Comparison of ENCODE assay signal across 12 cellular contexts in genomic region chr4:138952405-138952804, GRCh38.
A peak's percentile ranks its signal among the peaks of the same experiment; 100 is the strongest.
DNase-seq lines count a peak whose midpoint lies in the region; ATAC-seq and TF ChIP-seq lines count a peak whose summit lies in the region.
"Had no signal": no experiment of that assay in that cellular context is flagged by ENCODE, and none has a peak within 500 bp of the region (broad histone marks: within the 10 kb centered on the region; RNA-seq: fewer than 3 reads in every experiment).

No MANE protein-coding gene starts in this region.

- no peaks in the 10 kb centered on the region for H3K9me3 ChIP-seq in adrenal gland (replicated peaks in 1 of 3)

- no peaks in the 10 kb centered on the region for H3K27me3 ChIP-seq in adrenal gland
- H3K27me3 ChIP-seq: BLaER1 treated with 17β-estradiol and CSF1 and Interleukin-3, amounts not matched to agents 10 nM and 100 nM had no signal

- peaks cover 0 to 4% of the 10 kb centered on the region in 2 donors for H3K4me1 ChIP-seq in adrenal gland (replicated peaks in 1 of 2)

- H3K27ac ChIP-seq in caudate nucleus (ENCODE audit: low read depth, low read length) (no peak overlapping the region), adrenal gland (no peak overlapping the region)

- no peaks in the 10 kb centered on the region for H3K36me3 ChIP-seq in adrenal gland (replicated peaks in 1 of 2)
- H3K36me3 ChIP-seq: BLaER1 treated with 17β-estradiol and CSF1 and Interleukin-3, amounts not matched to agents 10 nM and 100 nM had no signal

- peak; percentile 51 for DNase-seq in Daoy (ENCODE audit: low read depth)
- peak; percentile 17 for DNase-seq in LHCN-M2 (ENCODE audit: low read depth)
- DNase-seq in caudate nucleus (lab: John Stamatoyannopoulos, UW), result peak in 39 of 61 donors; percentile 2 to 83 (median 23)
- peak; percentile 5 for DNase-seq in stimulated activated CD4-positive, alpha-beta T cell treated with anti-CD3 and anti-CD28 coated beads, Interleukin-1b, Interleukin-23, amount 100 ng/mL, for 4 hours (ENCODE audit: low read depth in 2 of 2)
- DNase-seq in cerebellar cortex (ENCODE audit: low spot score), result no peak
- DNase-seq in DMS79 (lab: John Stamatoyannopoulos, UW), result no peak
- DNase-seq in adrenal gland, result no peak
- DNase-seq: cerebellar nuclear complex; immature natural killer cell; stimulated activated naive B cell treated with anti-CD40 and anti-IgM and Interleukin-4, amounts not matched to agents 10 μg/mL and 1 μg/mL and 100 μg/mL, for 72 hours had no signal

- no peak for TF ChIP-seq POLR2A in adrenal gland (IDR thresholded peaks at IDR 0.05)

- ATAC-seq in GM18907 (IDR thresholded peaks at IDR 0.05; ENCODE audit: unreplicated experiment), result no peak

- H3K4me3 ChIP-seq in adrenal gland, result no peak overlapping the region
- H3K4me3 ChIP-seq: BLaER1 treated with 17β-estradiol and CSF1 and Interleukin-3, amounts not matched to agents 10 nM and 100 nM had no signal

- intact Hi-C loops in adrenal gland (cut with DNase I), result no loop called here

- no peak for TF ChIP-seq CTCF in adrenal gland (IDR thresholded peaks at IDR 0.05)

Comparison
In these comparisons a context has a peak if more than half of its experiments do, and no peak if none do; other contexts are left out.
1. DNase-seq: peak in Daoy (single experiment), LHCN-M2 (single experiment), caudate nucleus (39 of 61) and stimulated activated CD4-positive, alpha-beta T cell treated with anti-CD3 and anti-CD28 coated beads, Interleukin-1b, Interleukin-23, amount 100 ng/mL, for 4 hours (2 of 2); none in cerebellar cortex (single experiment), DMS79 (single experiment) and adrenal gland (0 of 7).